14 cellular contexts compared by ENCODE assay signal in the genomic region with DNA sequence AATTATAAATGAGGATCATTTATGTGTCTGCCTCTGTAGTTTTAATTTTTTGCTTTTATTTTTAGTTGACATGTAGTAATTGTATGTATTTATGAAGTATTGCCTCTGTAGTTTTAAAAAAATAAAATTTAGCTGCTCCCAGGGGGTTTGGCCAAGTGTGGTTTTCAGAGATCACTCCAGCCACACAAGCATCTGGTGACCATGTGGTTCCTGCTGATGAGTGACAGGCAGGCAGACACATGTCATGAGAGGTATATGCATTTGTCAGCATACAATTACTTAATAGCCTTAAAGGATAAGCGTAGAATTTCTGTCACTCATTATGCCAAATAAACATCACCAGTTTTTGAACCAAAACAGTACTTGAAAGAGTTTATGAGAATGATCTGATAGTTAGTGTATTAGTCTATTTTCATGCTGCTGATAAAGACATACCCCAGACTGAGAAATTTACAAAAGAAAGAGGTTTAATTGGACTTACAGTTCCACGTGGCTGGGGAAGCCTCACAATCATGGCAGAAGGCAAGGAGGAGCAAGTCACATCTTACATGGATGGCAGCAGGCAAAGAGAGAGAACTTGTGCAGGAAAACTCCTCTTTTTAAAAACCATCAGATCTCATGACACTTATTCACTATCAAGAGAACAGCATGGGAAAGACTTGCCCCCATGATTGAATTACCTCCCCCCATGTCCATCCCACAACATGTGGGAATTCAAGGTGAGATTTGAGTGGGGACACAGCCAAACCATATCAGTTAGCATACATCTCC. TPM values are rescaled to one million over a fixed set of nuclear protein-coding genes. Genes with fewer than 3 reads are reported as not detected.
DNase-seq lines count a peak whose midpoint lies in the region; ATAC-seq, FAIRE-seq and TF ChIP-seq lines count a peak whose summit lies in the region.
"Had no signal": no experiment of that assay in that cellular context is flagged by ENCODE, and none has a peak within 500 bp of the region (broad histone marks: within the 10 kb centered on the region; RNA-seq: fewer than 3 reads in every experiment).

No MANE protein-coding gene starts in this region.

- ATAC-seq in GM21367 (IDR thresholded peaks at IDR 0.05; ENCODE audit: unreplicated experiment) (peak; percentile 54), HG03139 (IDR thresholded peaks at IDR 0.05; ENCODE audit: unreplicated experiment) (peak; percentile 67)

- no peak overlapping the region for H3K27ac Mint-ChIP-seq in MCF 10A (ENCODE audit: low read depth, unreplicated experiment)
- H3K27ac Mint-ChIP-seq: activated naive CD8-positive, alpha-beta T cell treated with anti-CD3 and anti-CD28 coated beads, Interleukin-2, amount 10 ng/mL, durations not matched to agents 7 days and 5 days; IgD-negative memory B cell had no signal

- no peaks in the 10 kb centered on the region for H3K27me3 ChIP-seq in stomach
- H3K27me3 ChIP-seq: neutrophil had no signal

- POLR2A ChIA-PET in MCF 10A (lab: Yijun Ruan, JAX), result interaction anchor here (0.7 kb wide), 1 partner anchor 151 kb away, joined by 3 read pairs; no protein-coding TSS in a partner anchor

- intact Hi-C loops in MCF 10A (cut with micrococcal nuclease) (no loop called here), stomach (cut with DNase I; ENCODE audit: low total_unique reads) (no loop called here)

- no peak overlapping the region for H3K4me3 Mint-ChIP-seq in MCF 10A (ENCODE audit: unreplicated experiment)
- H3K4me3 Mint-ChIP-seq: activated naive CD8-positive, alpha-beta T cell treated with anti-CD3 and anti-CD28 coated beads, Interleukin-2, amount 10 ng/mL, durations not matched to agents 7 days and 5 days; IgD-negative memory B cell; immature natural killer cell had no signal

- no peak for TF ChIP-seq EP300 in stomach (IDR thresholded peaks at IDR 0.05)

- H3K9me3 ChIP-seq in stomach, result peaks cover 0 to 1% (median 0%) of the 10 kb centered on the region in 4 donors
- H3K9me3 ChIP-seq: neutrophil had no signal

- no peaks in the 10 kb centered on the region for H3K27me3 Mint-ChIP-seq in MCF 10A (ENCODE audit: insufficient read depth, unreplicated experiment)
- H3K27me3 Mint-ChIP-seq: activated naive CD8-positive, alpha-beta T cell treated with anti-CD3 and anti-CD28 coated beads, Interleukin-2, amount 10 ng/mL, durations not matched to agents 7 days and 5 days; IgD-negative memory B cell had no signal

- no peak for TF ChIP-seq CTCF in MCF 10A (IDR thresholded peaks at IDR 0.05; ENCODE audit: unreplicated experiment)
- no peak for TF ChIP-seq CTCF in stomach (IDR thresholded peaks at IDR 0.05)

- peak; percentile 31 for FAIRE-seq in GM12891 (lab: Jason Lieb, UNC)

- no peak overlapping the region for H3K4me3 ChIP-seq in stomach

- CTCF ChIA-PET in MCF 10A (lab: Yijun Ruan, JAX), result interaction anchor here (0.6 to 1.7 kb wide), 5 partner anchors 10 to 39 kb away, joined by 3 to 9 read pairs (median 5); no protein-coding TSS in a partner anchor

- peaks cover 6% of the 10 kb centered on the region for H3K4me1 Mint-ChIP-seq in MCF 10A (ENCODE audit: insufficient read depth, unreplicated experiment)

- no peak for DNase-seq in GM12891 (ENCODE audit: insufficient read length, low spot score)
- peak; percentile 46 for DNase-seq in MCF 10A (ENCODE audit: unreplicated experiment)
- DNase-seq in stomach, result no peak
- DNase-seq in SKM-1 treated with dmso at 0.1 percent for 144 hours (lab: John Stamatoyannopoulos, UW; ENCODE audit: unreplicated experiment), result no peak
- DNase-seq in amygdala (lab: John Stamatoyannopoulos, UW), result no peak
- no peak for DNase-seq in activated CD8-positive, alpha-beta memory T cell treated with anti-CD3 and anti-CD28 coated beads, Interleukin-2, amount 50 U/mL, for 4 hours
- DNase-seq: activated naive CD8-positive, alpha-beta T cell treated with anti-CD3 and anti-CD28 coated beads, Interleukin-2, amount 10 ng/mL, durations not matched to agents 7 days and 5 days; immature natural killer cell; stimulated activated CD4-positive, alpha-beta T cell treated with anti-CD3 and anti-CD28 coated beads, Interleukin-4, amount 100 ng/mL, for 24 hours had no signal

- TF ChIP-seq POLR2A in GM12891 (IDR thresholded peaks at IDR 0.05; ENCODE audit: low read depth, low read length) (no peak), stomach (IDR thresholded peaks at IDR 0.05) (no peak)

- peaks cover 0 to 8% (median 0%) of the 10 kb centered on the region in 4 donors for H3K4me1 ChIP-seq in stomach

- no peaks in the 10 kb centered on the region for H3K36me3 Mint-ChIP-seq in MCF 10A (ENCODE audit: insufficient read depth, unreplicated experiment)

- peaks cover 0 to 8% (median 0%) of the 10 kb centered on the region in 4 donors for H3K36me3 ChIP-seq in stomach
- H3K36me3 ChIP-seq: neutrophil had no signal

- H3K27ac ChIP-seq in stomach, result no peak overlapping the region
- H3K27ac ChIP-seq: neutrophil, VCaP had no signal

- no TSS peak for BruUV-seq in MCF 10A (replicated peaks; lab: Mats Ljungman, UMichigan)

- peaks cover 10% of the 10 kb centered on the region for H3K9me3 Mint-ChIP-seq in MCF 10A (ENCODE audit: unreplicated experiment)

- WGBS in stomach, 5 donors, result 71 to 88% (median 82%) methylated on average over 2 of the region's 2 CpGs

TF ChIP-seq in GM12891, 5 proteins besides CTCF, POLR2A, EP300 and RAD21:
- TF ChIP-seq TAF1 (IDR thresholded peaks at IDR 0.05; ENCODE audit: low read depth, low read length), result no peak
- TF ChIP-seq POLR2AphosphoS5 (IDR thresholded peaks at IDR 0.05; ENCODE audit: low read depth, low read length), result no peak
- no peak for TF ChIP-seq PAX5 (IDR thresholded peaks at IDR 0.05; ENCODE audit: insufficient read depth, low read length, severe bottlenecking)
- no peak for TF ChIP-seq SPI1 (IDR thresholded peaks at IDR 0.05; ENCODE audit: low read depth, low read length)
- no peak for TF ChIP-seq POU2F2 (IDR thresholded peaks at IDR 0.05; ENCODE audit: low read depth, low read length)

RNA-seq across cellular contexts. Expression of a gene that starts 29.6 kb away (rescaled TPM):
- 24.3 TPM for polyA plus RNA-seq in GM12891 (2012; ENCODE audit: low read depth, missing spikeins)
- total RNA-seq in MCF 10A (2022) (6.8 and 10.4 TPM in 2 replicates), stomach (10 to 100 TPM in 1 of 5 donors, 1 to 10 TPM in 4; 2.2 to 21.7 (median 5.5) TPM)
- 1 to 10 TPM; 2.6 to 7.3 (median 2.6) TPM for polyA plus RNA-seq in stomach
